Comparison of ENCODE assay signal across 27 cellular contexts in the genomic region with DNA sequence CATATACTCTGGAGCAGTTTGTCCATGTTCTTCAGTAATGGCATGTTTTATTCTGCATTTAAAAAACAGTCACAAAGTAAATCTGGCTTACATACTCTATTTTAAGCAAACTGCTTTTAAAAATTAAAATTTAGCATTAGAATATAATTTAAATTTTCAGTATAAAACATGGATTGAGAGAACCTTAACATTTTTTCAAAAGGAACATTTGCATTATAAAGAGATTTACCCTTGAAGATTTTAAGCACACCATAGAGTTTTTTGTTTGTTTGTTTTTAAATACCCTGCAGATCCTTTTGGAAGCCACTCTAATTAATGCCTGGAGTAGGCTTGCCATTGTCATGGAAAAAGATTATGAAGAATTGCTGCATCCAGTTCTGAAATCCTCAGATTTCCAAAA.
"Had no signal": no experiment of that assay in that cellular context is flagged by ENCODE, and none has a peak within 500 bp of the region (broad histone marks: within the 10 kb centered on the region; RNA-seq: fewer than 3 reads in every experiment).

No MANE protein-coding gene starts in this region.

- H3K27me3 Mint-ChIP-seq: activated CD4-positive, alpha-beta T cell treated with anti-CD3 and anti-CD28 coated beads for 36 hours; activated CD4-positive, alpha-beta T cell treated with anti-CD3 and anti-CD28 coated beads, Interleukin-2, amount 10 ng/mL, durations not matched to agents 7 days and 5 days; activated naive CD8-positive, alpha-beta T cell treated with anti-CD3 and anti-CD28 coated beads for 36 hours had no signal

- H3K9me3 Mint-ChIP-seq: activated CD4-positive, alpha-beta T cell treated with anti-CD3 and anti-CD28 coated beads, Interleukin-2, amount 10 ng/mL, durations not matched to agents 7 days and 5 days; activated naive CD8-positive, alpha-beta T cell treated with anti-CD3 and anti-CD28 coated beads for 36 hours; T-helper 1 cell treated with Interleukin-12 subunit alpha and Interleukin-12 subunit beta and Interleukin-4 antibody, amounts not matched to agents 30 μg/mL and 1 μg/mL, for 36 hours; T-helper 2 cell treated with Interferon-gamma antibody and Interleukin-4, amounts not matched to agents 5 μg/mL and 100 μg/mL, for 36 hours; WTC11 had no signal

- H3K4me3 ChIP-seq: SJCRH30 had no signal

- H3K36me3 ChIP-seq: brain microvascular endothelial cell had no signal

- DNase-seq: activated CD4-positive, alpha-beta T cell treated with anti-CD3 and anti-CD28 coated beads for 36 hours; activated CD4-positive, alpha-beta T cell treated with anti-CD3 and anti-CD28 coated beads, Interleukin-2, amount 10 ng/mL, durations not matched to agents 7 days and 5 days; activated CD4-positive, alpha-beta T cell treated with anti-CD3 and anti-CD28 coated beads, Interleukin-2, amount 50 U/mL, for 48 hours; activated CD8-positive, alpha-beta memory T cell treated with anti-CD3 and anti-CD28 coated beads, Interleukin-2, amount 50 U/mL, for 4 hours; activated CD8-positive, alpha-beta T cell treated with anti-CD3 and anti-CD28 coated beads, Interleukin-2, amount 10 ng/mL, durations not matched to agents 7 days and 5 days; activated effector memory CD4-positive, alpha-beta T cell treated with Interleukin-2 at 50 U/mL for 16 hours; activated naive CD4-positive, alpha-beta T cell treated with anti-CD3 and anti-CD28 coated beads, Interleukin-2, amount 50 U/mL, for 16 hours; activated naive CD8-positive, alpha-beta T cell treated with anti-CD3 and anti-CD28 coated beads for 36 hours; activated T-cell treated with anti-CD3 and anti-CD28 coated beads for 4 hours; activated T-cell treated with anti-CD3 and anti-CD28 coated beads, Interleukin-2, amount 50 U/mL, for 48 hours; amniotic stem cell; aorta; brain microvascular endothelial cell; central memory CD4-positive, alpha-beta T cell; NCI-H1105; NCI-H1417 treated with DMSO at 0.1 percent for 48 hours; NCI-H187 treated with DMSO at 0.1 percent for 48 hours; NCI-H2081; NCI-H345; NCI-H524 treated with DMSO at 0.1 percent for 48 hours; SHP77; SJCRH30 had no signal

- H3K9me3 ChIP-seq: SJCRH30 had no signal

- H3K27ac ChIP-seq: brain microvascular endothelial cell, SJCRH30 had no signal

- H3K4me3 Mint-ChIP-seq: activated CD4-positive, alpha-beta T cell treated with anti-CD3 and anti-CD28 coated beads for 36 hours; activated CD4-positive, alpha-beta T cell treated with anti-CD3 and anti-CD28 coated beads, Interleukin-2, amount 10 ng/mL, durations not matched to agents 7 days and 5 days; activated CD8-positive, alpha-beta T cell treated with anti-CD3 and anti-CD28 coated beads, Interleukin-2, amount 10 ng/mL, durations not matched to agents 7 days and 5 days; activated naive CD8-positive, alpha-beta T cell treated with anti-CD3 and anti-CD28 coated beads for 36 hours; T-helper 1 cell treated with Interleukin-12 subunit alpha and Interleukin-12 subunit beta and Interleukin-4 antibody, amounts not matched to agents 30 μg/mL and 1 μg/mL, for 36 hours; T-helper 2 cell treated with Interferon-gamma antibody and Interleukin-4, amounts not matched to agents 5 μg/mL and 100 μg/mL, for 36 hours; WTC11 had no signal

- ATAC-seq: activated CD4-positive, alpha-beta T cell treated with anti-CD3 and anti-CD28 coated beads for 36 hours; activated CD4-positive, CD25-positive, alpha-beta regulatory T cell treated with anti-CD3 and anti-CD28 coated beads, Interleukin-2, amount 50 U/mL, for 24 hours; activated CD8-positive, alpha-beta T cell treated with anti-CD3 and anti-CD28 coated beads, Interleukin-2, amount 10 ng/mL, durations not matched to agents 7 days and 5 days; Panc1 had no signal

- H3K27ac Mint-ChIP-seq: activated CD4-positive, alpha-beta T cell treated with anti-CD3 and anti-CD28 coated beads for 36 hours; activated CD4-positive, alpha-beta T cell treated with anti-CD3 and anti-CD28 coated beads, Interleukin-2, amount 10 ng/mL, durations not matched to agents 7 days and 5 days; activated CD8-positive, alpha-beta T cell treated with anti-CD3 and anti-CD28 coated beads, Interleukin-2, amount 10 ng/mL, durations not matched to agents 7 days and 5 days; activated naive CD8-positive, alpha-beta T cell treated with anti-CD3 and anti-CD28 coated beads for 36 hours; T-helper 1 cell treated with Interleukin-12 subunit alpha and Interleukin-12 subunit beta and Interleukin-4 antibody, amounts not matched to agents 30 μg/mL and 1 μg/mL, for 36 hours; T-helper 2 cell treated with Interferon-gamma antibody and Interleukin-4, amounts not matched to agents 5 μg/mL and 100 μg/mL, for 36 hours had no signal

- H3K27me3 ChIP-seq: brain microvascular endothelial cell, SJCRH30 had no signal
